ENCODE assay signal across 8 cellular contexts in genomic region chr5:132459031-132459982, GRCh38. TPM values are rescaled to one million over a fixed set of nuclear protein-coding genes. Genes with fewer than 3 reads are reported as not detected.
DNase-seq lines count a peak whose midpoint lies in the region; ATAC-seq, FAIRE-seq and TF ChIP-seq lines count a peak whose summit lies in the region.

No MANE protein-coding gene starts in this region.

- H3K4me2 ChIP-seq in Loucy (ENCODE audit: low read depth, low read length, poor library complexity, severe bottlenecking) (peak overlapping the region; percentile 75), GM12878 (ENCODE audit: control insufficient read depth, insufficient read depth) (peak overlapping the region; percentile 82)

- H3K4me3 Mint-ChIP-seq in natural killer cell treated with Interleukin-12 subunit alpha and Interleukin-12 subunit beta and Interleukin-15 and Interleukin-18, amount 100 ng/mL, for 72 hours: peak overlapping the region; percentile 88

- RAD21 ChIA-PET in GM12878 (lab: Charles Lee; ENCODE audit: unreplicated experiment): interaction anchor here (0.8 to 7.9 kb wide), 13 partner anchors 7 to 204 kb away, joined by 3 to 192 read pairs (median 33); partner anchors contain the start of gene IRF1

- H3K36me3 Mint-ChIP-seq in natural killer cell treated with Interleukin-12 subunit alpha and Interleukin-12 subunit beta and Interleukin-15 and Interleukin-18, amount 100 ng/mL, for 72 hours: peaks cover 12% of the 10 kb centered on the region

- H3K9me3 ChIP-seq in Loucy (ENCODE audit: insufficient read depth, low read depth, low read length): no peaks in the 10 kb centered on the region
- no peaks in the 10 kb centered on the region for H3K9me3 ChIP-seq in GM12878 (replicated peaks; ENCODE audit: control insufficient read depth, insufficient read depth, low read length)

- H4K20me1 ChIP-seq in Loucy (ENCODE audit: insufficient read depth, low read length, poor library complexity, severe bottlenecking) (no peaks in the 10 kb centered on the region), GM12878 (ENCODE audit: control insufficient read depth, insufficient read depth) (no peaks in the 10 kb centered on the region)

- in situ Hi-C loops in GM12878 (cut with MboI): no loop called here

- H3K27me3 ChIP-seq in Loucy (ENCODE audit: insufficient read depth, low read length, poor library complexity, severe bottlenecking): no peaks in the 10 kb centered on the region
- no peaks in the 10 kb centered on the region for H3K27me3 ChIP-seq in GM12878 (replicated peaks in 1 of 2; ENCODE audit: control insufficient read depth in 2 of 2, insufficient read depth in 2 of 2, low read length in 1 of 2)

- H3K4me1 ChIP-seq in Loucy (ENCODE audit: insufficient read depth, low read length, poor library complexity, severe bottlenecking) (peaks cover 80% of the 10 kb centered on the region), GM12878 (ENCODE audit: control insufficient read depth, insufficient read depth, low read length) (peaks cover 73% of the 10 kb centered on the region)

- POLR2A ChIA-PET in GM12878 (lab: Charles Lee): interaction anchor here (1.2 to 8.2 kb wide), 13 partner anchors 7 to 48 kb away, joined by 3 to 128 read pairs (median 14); partner anchors contain the start of gene IRF1

- peaks cover 5% of the 10 kb centered on the region; the same call in 1 of the 2 replicates for H3F3A ChIP-seq in Loucy (ENCODE audit: low read depth)

- peak in 1 of 2 experiments; percentile 31; a peak in 2 of 4 replicates for TF ChIP-seq EP300 in GM12878 (IDR thresholded peaks at IDR 0.05; ENCODE audit: borderline replicate concordance in 1 of 2, control insufficient read depth in 1 of 2, low read depth in 2 of 2, low read length in 2 of 2)

- no peaks in the 10 kb centered on the region for H3K9me3 Mint-ChIP-seq in natural killer cell treated with Interleukin-12 subunit alpha and Interleukin-12 subunit beta and Interleukin-15 and Interleukin-18, amount 100 ng/mL, for 72 hours

- TF ChIP-seq CTCF in Loucy (conservative IDR thresholded peaks at IDR 0.05; ENCODE audit: low read length): no peak
- no peak for TF ChIP-seq CTCF in GM12878 (IDR thresholded peaks at IDR 0.05 in 2 of 3, conservative IDR thresholded peaks at IDR 0.05 in 1 of 3; ENCODE audit: control insufficient read depth in 2 of 3, extremely low read depth in 1 of 3, insufficient read depth in 1 of 3, low read depth in 3 of 3, low read length in 3 of 3)

- WGBS in GM12878 (ENCODE audit: insufficient coverage, insufficient replicate concordance, low lambda C conversion rate, missing lambda C conversion rate): 49% methylated on average over 12 of the region's 12 CpGs

- H3K9ac ChIP-seq in Loucy (ENCODE audit: low read depth, low read length, poor library complexity, severe bottlenecking) (peak overlapping the region; percentile 68), GM12878 (ENCODE audit: control insufficient read depth, insufficient read depth, low read length) (peak overlapping the region; percentile 24; the same call in 1 of the 2 replicates)

- intact Hi-C loops in GM12878 (cut with micrococcal nuclease; ENCODE audit: unreplicated experiment): loop anchor here (5.0 kb wide), 1 partner anchor 38 kb away; no protein-coding TSS in a partner anchor

- peak overlapping the region; percentile 89 for H3K27ac ChIP-seq in GM12878 (ENCODE audit: control insufficient read depth, insufficient read depth)

- ATAC-seq in GM12878 (peak; percentile 44), GM18519 (IDR thresholded peaks at IDR 0.05; ENCODE audit: low FRiP score, unreplicated experiment) (no peak), HG03025 (IDR thresholded peaks at IDR 0.05; ENCODE audit: low FRiP score, unreplicated experiment) (no peak), GM18502 (IDR thresholded peaks at IDR 0.05; ENCODE audit: poor library complexity, unreplicated experiment) (no peak)
- no peak for ATAC-seq in natural killer cell treated with Interleukin-12 subunit alpha and Interleukin-12 subunit beta and Interleukin-15 and Interleukin-18, amount 100 ng/mL, for 72 hours

- peaks cover 88 to 90% of the 10 kb centered on the region in 2 donors for H3K4me1 Mint-ChIP-seq in natural killer cell treated with Interleukin-12 subunit alpha and Interleukin-12 subunit beta and Interleukin-15 and Interleukin-18, amount 100 ng/mL, for 72 hours (ENCODE audit: low read depth in 2 of 2)

- TF ChIP-seq POLR2A in GM12878 (IDR thresholded peaks at IDR 0.05; ENCODE audit: low read depth, low read length): peak; percentile 29; the same call in 1 of the 2 replicates

- no TSS peak for BruUV-seq in GM12878 (replicated peaks; lab: Mats Ljungman, UMichigan)

- CTCF ChIA-PET in GM12878 (lab: Yijun Ruan, JAX): interaction anchor here (0.7 to 7.4 kb wide), 15 partner anchors 8 to 73 kb away, joined by 3 to 89 read pairs (median 3); partner anchors contain the start of gene IRF1

- H3K79me2 ChIP-seq in Loucy (ENCODE audit: insufficient read depth, low read length) (peaks cover 46% of the 10 kb centered on the region), GM12878 (ENCODE audit: control insufficient read depth, insufficient read depth, low read length) (peaks cover 13% of the 10 kb centered on the region)

- no peak overlapping the region for H2AFZ ChIP-seq in Loucy (ENCODE audit: low read length)
- H2AFZ ChIP-seq in GM12878 (ENCODE audit: control insufficient read depth, low read depth, low read length): no peak overlapping the region

- H3K4me3 ChIP-seq in Loucy (ENCODE audit: low read length, poor library complexity, severe bottlenecking): peak overlapping the region; percentile 28
- H3K4me3 ChIP-seq in GM12878: peak overlapping the region; percentile 26; the same call in 1 of the 2 replicates

- no peak for FAIRE-seq in GM12878 (lab: Jason Lieb, UNC)

- peak overlapping the region; percentile 90 to 97 for H3K27ac Mint-ChIP-seq in natural killer cell treated with Interleukin-12 subunit alpha and Interleukin-12 subunit beta and Interleukin-15 and Interleukin-18, amount 100 ng/mL, for 72 hours

- no peaks in the 10 kb centered on the region for H3K27me3 Mint-ChIP-seq in natural killer cell treated with Interleukin-12 subunit alpha and Interleukin-12 subunit beta and Interleukin-15 and Interleukin-18, amount 100 ng/mL, for 72 hours

- DNase-seq in GDM1 (lab: John Stamatoyannopoulos, UW): peak; percentile 51
- no peak for DNase-seq in GM12878 (ENCODE audit: low read depth, low spot score)
- no peak for DNase-seq in natural killer cell treated with Interleukin-12 subunit alpha and Interleukin-12 subunit beta and Interleukin-15 and Interleukin-18, amount 100 ng/mL, for 72 hours (ENCODE audit: low spot score)
- DNase-seq in dermis blood vessel endothelial cell: no peak

- no peak for TF ChIP-seq RAD21 in GM12878 (IDR thresholded peaks at IDR 0.05; ENCODE audit: insufficient read depth, low read depth, low read length)

- no peaks in the 10 kb centered on the region for H3K9me2 ChIP-seq in Loucy (replicated peaks; ENCODE audit: low read depth, low read length)

- no peaks in the 10 kb centered on the region for H3K36me3 ChIP-seq in Loucy (ENCODE audit: insufficient read depth, low read length)
- peaks cover 5 to 21% of the 10 kb centered on the region in 2 experiments; a peak in 3 of 4 replicates for H3K36me3 ChIP-seq in GM12878 (ENCODE audit: control insufficient read depth in 2 of 2, insufficient read depth in 2 of 2, low read length in 1 of 2)

- SMC1A ChIA-PET in GM12878 (lab: Charles Lee; ENCODE audit: uncharacterized antibody, unreplicated experiment): interaction anchor here (0.6 to 8.0 kb wide), 16 partner anchors 8 to 67 kb away, joined by 3 to 201 read pairs (median 11); partner anchors contain the start of gene IRF1

TF ChIP-seq in GM12878, 131 proteins besides CTCF, POLR2A, EP300 and RAD21 (continues in another document):
- TF ChIP-seq CHD1 (IDR thresholded peaks at IDR 0.05; ENCODE audit: low read depth, low read length) (no peak), ASH2L (IDR thresholded peaks at IDR 0.05; ENCODE audit: borderline replicate concordance, low read depth) (no peak), USF1 (IDR thresholded peaks at IDR 0.05; ENCODE audit: borderline replicate concordance, extremely low read length, insufficient read depth, low read depth, low read length) (no peak), SMC3 (IDR thresholded peaks at IDR 0.05; ENCODE audit: borderline replicate concordance, low read length) (no peak), TCF3 (IDR thresholded peaks at IDR 0.05; ENCODE audit: borderline replicate concordance, insufficient read depth, low read depth, low read length) (no peak), SIX5 (IDR thresholded peaks at IDR 0.05; ENCODE audit: low read depth, low read length, severe bottlenecking) (no peak)

RNA-seq across cellular contexts. Expression of gene IRF1, which starts 31.3 kb away (rescaled TPM):
- total RNA-seq in GM12878 (2013; cell fraction: nucleolus; rRNA removed): 216 and 219 TPM in 2 replicates
- total RNA-seq in GM12878 (2014; rRNA removed): 29.9 and 30.5 TPM in 2 replicates
- total RNA-seq in GM12878 (2014; rRNA removed; fragmentation: Illumina TruSeq; extraction: Trizol): 41.9 and 45.3 TPM in 2 replicates
- 68.0 and 74.1 TPM in 2 replicates for total RNA-seq in GM12878 (2021)
- 19.0 TPM for polyA plus RNA-seq in GM12878 (2011; ENCODE audit: low read depth)
- 37.5 and 50.7 TPM in 2 replicates for polyA plus RNA-seq in GM12878 (2011; rRNA removed)
- 60.7 and 77.3 TPM in 2 replicates for polyA plus RNA-seq in GM12878 (2011; cell fraction: cytosol; rRNA removed)
- polyA plus RNA-seq in GM12878 (2011; cell fraction: nucleus; rRNA removed): 156 and 160 TPM in 2 replicates
- polyA plus RNA-seq in GM12878 (2012): 32.8 and 47.6 TPM in 2 replicates
- polyA plus RNA-seq in GM12878 (2014; fragmentation: Illumina TruSeq; extraction: Trizol): 45.9 and 48.6 TPM in 2 replicates
- polyA plus RNA-seq in GM12878 (2014; fragmentation: Nextera tagmentation; extraction: Ambion mirVana): 10 to 100 TPM in 1 of 2 experiments, 1 to 10 TPM in 1; 6.9 to 14.0 TPM
- 55.9 and 56.1 TPM in 2 replicates for polyA plus RNA-seq in GM12878 (2014; rRNA removed)
- 10 to 100 TPM; 62.1 to 65.0 TPM for polyA plus RNA-seq in GM12878 (2016; fragmentation: Nextera tagmentation; extraction: Ambion mirVana)
- 171 and 202 TPM in 2 replicates for polyA minus RNA-seq in GM12878 (2011; rRNA and poly(A)+ RNA removed)
- 47.0 and 51.0 TPM in 2 replicates for polyA minus RNA-seq in GM12878 (2011; cell fraction: cytosol; rRNA and poly(A)+ RNA removed)
- 234 and 331 TPM in 2 replicates for polyA minus RNA-seq in GM12878 (2011; cell fraction: nucleus; rRNA and poly(A)+ RNA removed)
- total RNA-seq in natural killer cell treated with Interleukin-12 subunit alpha and Interleukin-12 subunit beta and Interleukin-15 and Interleukin-18, amount 100 ng/mL, for 72 hours: 100 to 1,000 TPM; 351 to 512 TPM
- total RNA-seq in dermis blood vessel endothelial cell: 26.4 TPM in 2 replicates
